ENCODE assay signal across 19 cellular contexts in genomic region chr5:178305801-178306200, GRCh38.
"Had no signal": no experiment of that assay in that cellular context is flagged by ENCODE, and none has a peak within 500 bp of the region (broad histone marks: within the 10 kb centered on the region; RNA-seq: fewer than 3 reads in every experiment).

No MANE protein-coding gene starts in this region.

- H3K9ac ChIP-seq: neural progenitor cell, parathyroid adenoma had no signal

- H3K4me1 Mint-ChIP-seq: activated CD4-positive, alpha-beta T cell treated with anti-CD3 and anti-CD28 coated beads for 36 hours; central memory CD8-positive, alpha-beta T cell had no signal

- H3K4me1 ChIP-seq: neural progenitor cell, parathyroid adenoma had no signal

- H3K27ac ChIP-seq: neural progenitor cell, parathyroid adenoma had no signal

- H3K4me3 ChIP-seq: neural progenitor cell, smooth muscle cell had no signal

- H3K36me3 ChIP-seq: neural progenitor cell had no signal

- H3K79me2 ChIP-seq: parathyroid adenoma had no signal

- H3K27me3 ChIP-seq: neural progenitor cell had no signal

- H3K27ac Mint-ChIP-seq: activated CD4-positive, alpha-beta T cell treated with anti-CD3 and anti-CD28 coated beads for 36 hours; activated CD8-positive, alpha-beta T cell treated with anti-CD3 and anti-CD28 coated beads for 36 hours; activated naive CD4-positive, alpha-beta T cell treated with anti-CD3 and anti-CD28 coated beads for 36 hours; dendritic cell treated with granulocyte-macrophage colony-stimulating factor and Interleukin-4, amounts not matched to agents 40 ng/mL and 50 ng/mL, for 4 days; effector memory CD8-positive, alpha-beta T cell; neural progenitor cell had no signal

- H3K4me2 ChIP-seq: neural progenitor cell, smooth muscle cell had no signal

- ATAC-seq: activated CD4-positive, alpha-beta T cell treated with anti-CD3 and anti-CD28 coated beads for 36 hours; activated CD8-positive, alpha-beta T cell treated with anti-CD3 and anti-CD28 coated beads for 36 hours; effector memory CD8-positive, alpha-beta T cell had no signal

- H3K4me3 Mint-ChIP-seq: activated CD4-positive, alpha-beta T cell treated with anti-CD3 and anti-CD28 coated beads for 36 hours; activated CD8-positive, alpha-beta T cell treated with anti-CD3 and anti-CD28 coated beads for 36 hours; activated naive CD4-positive, alpha-beta T cell treated with anti-CD3 and anti-CD28 coated beads for 36 hours; brain; central memory CD8-positive, alpha-beta T cell; dendritic cell treated with granulocyte-macrophage colony-stimulating factor and Interleukin-4, amounts not matched to agents 40 ng/mL and 50 ng/mL, for 4 days; effector memory CD8-positive, alpha-beta T cell; neural progenitor cell had no signal

- H3K9me3 Mint-ChIP-seq: central memory CD8-positive, alpha-beta T cell; dendritic cell treated with granulocyte-macrophage colony-stimulating factor and Interleukin-4, amounts not matched to agents 40 ng/mL and 50 ng/mL, for 4 days had no signal

- DNase-seq: activated CD4-positive, alpha-beta T cell treated with anti-CD3 and anti-CD28 coated beads for 36 hours; activated CD8-positive, alpha-beta memory T cell treated with anti-CD3 and anti-CD28 coated beads, Interleukin-2, amount 50 U/mL, for 4 hours; activated CD8-positive, alpha-beta T cell treated with anti-CD3 and anti-CD28 coated beads for 36 hours; activated naive CD4-positive, alpha-beta T cell treated with anti-CD3 and anti-CD28 coated beads for 36 hours; amniotic stem cell; effector memory CD8-positive, alpha-beta T cell; erythroblast; hippocampal formation; mesenchymal stem cell; retina; stimulated activated naive CD4-positive, alpha-beta T cell; substantia nigra; T1000 had no signal

- H2AFZ ChIP-seq: neural progenitor cell, parathyroid adenoma had no signal

- H3K27me3 Mint-ChIP-seq: activated CD8-positive, alpha-beta T cell treated with anti-CD3 and anti-CD28 coated beads for 36 hours; dendritic cell treated with granulocyte-macrophage colony-stimulating factor and Interleukin-4, amounts not matched to agents 40 ng/mL and 50 ng/mL, for 4 days had no signal
